Comparison of ENCODE assay signal across 8 cellular contexts in genomic region chr1:197692965-197693364, GRCh38.
DNase-seq lines count a peak whose midpoint lies in the region; ATAC-seq and TF ChIP-seq lines count a peak whose summit lies in the region.

No MANE protein-coding gene starts in this region.

- no peak overlapping the region for H3K4me3 Mint-ChIP-seq in stimulated activated naive B cell treated with anti-CD40 and anti-IgM and Interleukin-4, amounts not matched to agents 10 μg/mL and 1 μg/mL and 100 μg/mL, for 72 hours

- peak; percentile 26 for TF ChIP-seq CTCF in AG09319 (IDR thresholded peaks at IDR 0.05; ENCODE audit: low read depth, low read length)

- peaks cover 10 to 16% of the 10 kb centered on the region in 2 donors for H3K36me3 Mint-ChIP-seq in stimulated activated naive B cell treated with anti-CD40 and anti-IgM and Interleukin-4, amounts not matched to agents 10 μg/mL and 1 μg/mL and 100 μg/mL, for 72 hours

- no peaks in the 10 kb centered on the region for H3K27me3 Mint-ChIP-seq in stimulated activated naive B cell treated with anti-CD40 and anti-IgM and Interleukin-4, amounts not matched to agents 10 μg/mL and 1 μg/mL and 100 μg/mL, for 72 hours

- H3K9me3 Mint-ChIP-seq in stimulated activated naive B cell treated with anti-CD40 and anti-IgM and Interleukin-4, amounts not matched to agents 10 μg/mL and 1 μg/mL and 100 μg/mL, for 72 hours = peaks cover 5 to 11% of the 10 kb centered on the region in 2 donors

- DNase-seq in AG09319 (ENCODE audit: extremely low read depth, low read depth) (no peak), RKO (ENCODE audit: low spot score) (peak; percentile 38), foreskin melanocyte (peak; percentile 28), NCI-H2029 (lab: John Stamatoyannopoulos, UW) (no peak), NCI-H1436 (lab: John Stamatoyannopoulos, UW) (no peak)
- no peak for DNase-seq in stimulated activated naive B cell treated with anti-CD40 and anti-IgM and Interleukin-4, amounts not matched to agents 10 μg/mL and 1 μg/mL and 100 μg/mL, for 72 hours
- DNase-seq in activated CD4-positive, alpha-beta T cell treated with anti-CD3 and anti-CD28 coated beads, Interleukin-2, amount 50 U/mL, for 1 hour = no peak

- no peak overlapping the region for H3K27ac Mint-ChIP-seq in stimulated activated naive B cell treated with anti-CD40 and anti-IgM and Interleukin-4, amounts not matched to agents 10 μg/mL and 1 μg/mL and 100 μg/mL, for 72 hours

- ATAC-seq in GM19351 (IDR thresholded peaks at IDR 0.05; ENCODE audit: unreplicated experiment) = peak; percentile 66
- no peak for ATAC-seq in stimulated activated naive B cell treated with anti-CD40 and anti-IgM and Interleukin-4, amounts not matched to agents 10 μg/mL and 1 μg/mL and 100 μg/mL, for 72 hours (replicated peaks)

- H3K4me1 Mint-ChIP-seq in stimulated activated naive B cell treated with anti-CD40 and anti-IgM and Interleukin-4, amounts not matched to agents 10 μg/mL and 1 μg/mL and 100 μg/mL, for 72 hours = peaks cover 14 to 31% of the 10 kb centered on the region in 2 donors

Comparison
In these comparisons a context has a peak if more than half of its experiments do, and no peak if none do; other contexts are left out.
1. DNase-seq: peak in RKO (single experiment) and foreskin melanocyte (single experiment); none in AG09319 (single experiment), stimulated activated naive B cell treated with anti-CD40 and anti-IgM and Interleukin-4, amounts not matched to agents 10 μg/mL and 1 μg/mL and 100 μg/mL, for 72 hours (single experiment), activated CD4-positive, alpha-beta T cell treated with anti-CD3 and anti-CD28 coated beads, Interleukin-2, amount 50 U/mL, for 1 hour (single experiment), NCI-H2029 (single experiment) and NCI-H1436 (single experiment).